Comparison of ENCODE assay signal across 16 cellular contexts in genomic region chr11:129312741-129313587, GRCh38.
DNase-seq lines count a peak whose midpoint lies in the region; ATAC-seq and TF ChIP-seq lines count a peak whose summit lies in the region.
"Had no signal": no experiment of that assay in that cellular context is flagged by ENCODE, and none has a peak within 500 bp of the region (broad histone marks: within the 10 kb centered on the region; RNA-seq: fewer than 3 reads in every experiment).

No MANE protein-coding gene starts in this region.

- no peaks in the 10 kb centered on the region for H3K79me2 ChIP-seq in osteoblast (ENCODE audit: insufficient read depth, low read length)

- H4K20me1 ChIP-seq in osteoblast (ENCODE audit: insufficient read depth, low read length) = no peaks in the 10 kb centered on the region

- no peaks in the 10 kb centered on the region for H3K27me3 ChIP-seq in osteoblast (ENCODE audit: insufficient read depth, low read length)
- H3K27me3 ChIP-seq: ovary had no signal

- H2AFZ ChIP-seq in osteoblast (ENCODE audit: low read length) = peak overlapping the region; percentile 52

- H3K36me3 ChIP-seq in osteoblast (ENCODE audit: insufficient read depth, low read length) = no peaks in the 10 kb centered on the region
- H3K36me3 ChIP-seq: ovary had no signal

- intact Hi-C loops in left cardiac atrium (cut with DNase I) = no loop called here

- no peak overlapping the region for H3K4me3 Mint-ChIP-seq in activated naive CD8-positive, alpha-beta T cell treated with anti-CD3 and anti-CD28 coated beads, Interleukin-2, amount 50 U/mL, for 24 hours
- H3K4me3 Mint-ChIP-seq: activated naive CD8-positive, alpha-beta T cell; activated T-helper 1 cell treated with anti-CD3 and anti-CD28 coated beads, Interleukin-12 subunit alpha, Interleukin-12 subunit beta, Interleukin-2, Interleukin-4 antibody, amounts not matched to agents 30 ng/mL and 10 ng/mL and 1 ng/mL, durations not matched to agents 14 hours and 24 hours and 36 hours; T-helper 2 cell treated with Interferon-gamma antibody and Interleukin-4, amounts not matched to agents 5 μg/mL and 100 μg/mL, for 36 hours had no signal

- ATAC-seq in left cardiac atrium (peak; percentile 42 to 67), HG02763 (IDR thresholded peaks at IDR 0.05; ENCODE audit: unreplicated experiment) (no peak)
- no peak for ATAC-seq in activated naive CD8-positive, alpha-beta T cell treated with anti-CD3 and anti-CD28 coated beads, Interleukin-2, amount 50 U/mL, for 24 hours

- H3K27me3 Mint-ChIP-seq in activated naive CD8-positive, alpha-beta T cell treated with anti-CD3 and anti-CD28 coated beads, Interleukin-2, amount 50 U/mL, for 24 hours = no peaks in the 10 kb centered on the region
- H3K27me3 Mint-ChIP-seq: activated naive CD8-positive, alpha-beta T cell had no signal

- no peaks in the 10 kb centered on the region for H3K4me1 Mint-ChIP-seq in activated naive CD8-positive, alpha-beta T cell treated with anti-CD3 and anti-CD28 coated beads, Interleukin-2, amount 50 U/mL, for 24 hours

- H3K27ac Mint-ChIP-seq in activated naive CD8-positive, alpha-beta T cell treated with anti-CD3 and anti-CD28 coated beads, Interleukin-2, amount 50 U/mL, for 24 hours = no peak overlapping the region
- H3K27ac Mint-ChIP-seq: activated naive CD8-positive, alpha-beta T cell; activated T-helper 1 cell treated with anti-CD3 and anti-CD28 coated beads, Interleukin-12 subunit alpha, Interleukin-12 subunit beta, Interleukin-2, Interleukin-4 antibody, amounts not matched to agents 30 ng/mL and 10 ng/mL and 1 ng/mL, durations not matched to agents 14 hours and 24 hours and 36 hours; T-helper 2 cell treated with Interferon-gamma antibody and Interleukin-4, amounts not matched to agents 5 μg/mL and 100 μg/mL, for 36 hours had no signal

- no peaks in the 10 kb centered on the region for H3K36me3 Mint-ChIP-seq in activated naive CD8-positive, alpha-beta T cell treated with anti-CD3 and anti-CD28 coated beads, Interleukin-2, amount 50 U/mL, for 24 hours (ENCODE audit: low read depth)
- H3K36me3 Mint-ChIP-seq: activated naive CD8-positive, alpha-beta T cell had no signal

- peak overlapping the region; percentile 75 for H3K4me2 ChIP-seq in osteoblast (ENCODE audit: insufficient read depth, low read length)

- peaks cover 3% of the 10 kb centered on the region for H3K4me1 ChIP-seq in osteoblast (ENCODE audit: insufficient read depth, low read length)

- H3K9me3 Mint-ChIP-seq in activated naive CD8-positive, alpha-beta T cell treated with anti-CD3 and anti-CD28 coated beads, Interleukin-2, amount 50 U/mL, for 24 hours = no peaks in the 10 kb centered on the region
- H3K9me3 Mint-ChIP-seq: T-helper 2 cell treated with Interferon-gamma antibody and Interleukin-4, amounts not matched to agents 5 μg/mL and 100 μg/mL, for 36 hours had no signal

- H3K4me3 ChIP-seq in cardiac fibroblast (replicated peaks in 1 of 2; ENCODE audit: low read depth in 2 of 2, low read length in 2 of 2) (peak overlapping the region in 1 of 2 donors; percentile 17), osteoblast (ENCODE audit: insufficient read depth, low read length) (peak overlapping the region; percentile 45)
- H3K4me3 ChIP-seq: ovary had no signal

- H3K9me3 ChIP-seq in osteoblast (ENCODE audit: low read depth, low read length) = no peaks in the 10 kb centered on the region
- H3K9me3 ChIP-seq: ovary had no signal

- DNase-seq in NCI-H510A treated with DMSO at 0.1 percent for 48 hours (lab: John Stamatoyannopoulos, UW) (peak; percentile 89), cardiac fibroblast (ENCODE audit: low read depth in 2 of 2) (peak; percentile 12 to 29), left cardiac atrium (no peak), osteoblast (ENCODE audit: insufficient read length, low spot score, missing footprints) (no peak), NCI-H345 treated with DMSO at 0.1 percent for 48 hours (lab: John Stamatoyannopoulos, UW; ENCODE audit: unreplicated experiment) (no peak)
- DNase-seq in activated naive CD8-positive, alpha-beta T cell treated with anti-CD3 and anti-CD28 coated beads, Interleukin-2, amount 50 U/mL, for 24 hours = no peak
- DNase-seq: activated CD8-positive, alpha-beta memory T cell treated with anti-CD3 and anti-CD28 coated beads for 24 hours; NCI-H1048; NCI-H748 treated with DMSO at 0.1 percent for 48 hours; OCI-M1; ovary; stimulated activated CD4-positive, alpha-beta T cell treated with anti-CD3 and anti-CD28 coated beads, Interleukin-2, amount 100 ng/mL, for 24 hours had no signal

- H3K27ac ChIP-seq in osteoblast (ENCODE audit: low read depth, low read length) = no peak overlapping the region
- H3K27ac ChIP-seq: ovary had no signal

- TF ChIP-seq CTCF in cardiac fibroblast (IDR thresholded peaks at IDR 0.05; ENCODE audit: low read depth, low read length) (no peak), osteoblast (IDR thresholded peaks at IDR 0.05; ENCODE audit: extremely low read depth, low read depth, low read length) (no peak)

Comparison
In these comparisons a context has a peak if more than half of its experiments do, and no peak if none do; other contexts are left out.
1. DNase-seq: peak in NCI-H510A treated with DMSO at 0.1 percent for 48 hours (single experiment) and cardiac fibroblast (2 of 2); none in left cardiac atrium (single experiment), osteoblast (single experiment), NCI-H345 treated with DMSO at 0.1 percent for 48 hours (single experiment) and activated naive CD8-positive, alpha-beta T cell treated with anti-CD3 and anti-CD28 coated beads, Interleukin-2, amount 50 U/mL, for 24 hours (single experiment).
2. ATAC-seq: peak in left cardiac atrium (2 of 2); none in HG02763 (single experiment) and activated naive CD8-positive, alpha-beta T cell treated with anti-CD3 and anti-CD28 coated beads, Interleukin-2, amount 50 U/mL, for 24 hours (single experiment).